21 cellular contexts compared by ENCODE assay signal in genomic region chr6:39040080-39040673, GRCh38.
DNase-seq lines count a peak whose midpoint lies in the region; ATAC-seq lines count a peak whose summit lies in the region.
"Had no signal": no experiment of that assay in that cellular context is flagged by ENCODE, and none has a peak within 500 bp of the region (broad histone marks: within the 10 kb centered on the region; RNA-seq: fewer than 3 reads in every experiment).

No MANE protein-coding gene starts in this region.

- no peak overlapping the region for H3K27ac Mint-ChIP-seq in effector memory CD8-positive, alpha-beta T cell
- H3K27ac Mint-ChIP-seq: CD14-positive monocyte had no signal

- H3K27me3 Mint-ChIP-seq in effector memory CD8-positive, alpha-beta T cell, result peaks cover 35 to 95% of the 10 kb centered on the region in 2 donors

- H3K36me3 ChIP-seq in BLaER1 treated with 17β-estradiol and CSF1 and Interleukin-3, amounts not matched to agents 10 nM and 100 nM, result no peaks in the 10 kb centered on the region
- H3K36me3 ChIP-seq: MG63, Peyer's patch had no signal

- ATAC-seq in effector memory CD8-positive, alpha-beta T cell (replicated peaks), result no peak
- ATAC-seq: HCT116 had no signal

- peaks cover 0 to 7% (median 0%) of the 10 kb centered on the region in 11 experiments; a peak in 2 of 22 replicates for H3K27me3 ChIP-seq in BLaER1 treated with 17β-estradiol and CSF1 and Interleukin-3, amounts not matched to agents 10 nM and 100 nM
- H3K27me3 ChIP-seq: Peyer's patch had no signal

- H3K4me1 Mint-ChIP-seq in effector memory CD8-positive, alpha-beta T cell (ENCODE audit: low read depth in 2 of 2), result no peaks in the 10 kb centered on the region

- H3K36me3 Mint-ChIP-seq in effector memory CD8-positive, alpha-beta T cell (ENCODE audit: insufficient read depth), result no peaks in the 10 kb centered on the region
- H3K36me3 Mint-ChIP-seq: CD14-positive monocyte had no signal

- H3K4me2 ChIP-seq in BLaER1 treated with 17β-estradiol and CSF1 and Interleukin-3, amounts not matched to agents 10 nM and 100 nM, result peak overlapping the region in 9 of 11 experiments; percentile 7 to 53 (median 27); a peak in 16 of 22 replicates

- 0 out of 22 replicates have a peak, but pooled peaks cover 0 to 5% (median 0%) of the 10 kb centered on the region in 11 experiments for H4K20me1 ChIP-seq in BLaER1 treated with 17β-estradiol and CSF1 and Interleukin-3, amounts not matched to agents 10 nM and 100 nM

- no peak overlapping the region for H3K9ac ChIP-seq in BLaER1 treated with 17β-estradiol and CSF1 and Interleukin-3, amounts not matched to agents 10 nM and 100 nM

- no peak overlapping the region for H3K4me3 Mint-ChIP-seq in effector memory CD8-positive, alpha-beta T cell

- peaks cover 31 to 58% (median 51%) of the 10 kb centered on the region in 10 experiments for H3K4me1 ChIP-seq in BLaER1 treated with 17β-estradiol and CSF1 and Interleukin-3, amounts not matched to agents 10 nM and 100 nM
- H3K4me1 ChIP-seq: Peyer's patch had no signal

- H3K9me3 Mint-ChIP-seq in effector memory CD8-positive, alpha-beta T cell, result no peaks in the 10 kb centered on the region

- no peak overlapping the region for H3K27ac ChIP-seq in BLaER1 treated with 17β-estradiol and CSF1 and Interleukin-3, amounts not matched to agents 10 nM and 100 nM
- H3K27ac ChIP-seq: Peyer's patch had no signal

- H3K9me3 ChIP-seq in BLaER1 treated with 17β-estradiol and CSF1 and Interleukin-3, amounts not matched to agents 10 nM and 100 nM (replicated peaks in 1 of 11), result peaks cover 0 to 5% (median 0%) of the 10 kb centered on the region in 11 experiments; a peak in 3 of 22 replicates
- H3K9me3 ChIP-seq: MG63, Peyer's patch had no signal

- no peak overlapping the region for H3K4me3 ChIP-seq in BLaER1 treated with 17β-estradiol and CSF1 and Interleukin-3, amounts not matched to agents 10 nM and 100 nM
- H3K4me3 ChIP-seq: MG63, Peyer's patch had no signal

- DNase-seq in DMS79 treated with DMSO at 0.1 percent for 48 hours (lab: John Stamatoyannopoulos, UW) (peak; percentile 39), NCI-H2029 treated with DMSO at 0.1 percent for 48 hours (lab: John Stamatoyannopoulos, UW) (peak; percentile 25), left kidney (ENCODE audit: low read depth, low spot score) (peak; percentile 40), NCI-H1105 treated with DMSO at 0.1 percent for 48 hours (lab: John Stamatoyannopoulos, UW) (no peak), NCI-H1092 (lab: John Stamatoyannopoulos, UW) (no peak), ecto neural progenitor cell (ENCODE audit: low spot score) (no peak)
- DNase-seq in effector memory CD8-positive, alpha-beta T cell, result no peak
- DNase-seq: Calu3, IMR-90, KG1, MG63, NCI-H1417, NCI-H1694, NCI-H2227 treated with DMSO at 0.1 percent for 48 hours, NCI-H526 treated with DMSO at 0.1 percent for 48 hours, OCI-M1, Peyer's patch, SHP77 treated with DMSO at 0.1 percent for 48 hours had no signal

Comparison
In these comparisons a context has a peak if more than half of its experiments do, and no peak if none do; other contexts are left out.
1. DNase-seq: peak in DMS79 treated with DMSO at 0.1 percent for 48 hours (single experiment), NCI-H2029 treated with DMSO at 0.1 percent for 48 hours (single experiment) and left kidney (single experiment); none in NCI-H1105 treated with DMSO at 0.1 percent for 48 hours (single experiment), effector memory CD8-positive, alpha-beta T cell (0 of 3), NCI-H1092 (single experiment) and ecto neural progenitor cell (single experiment).